25 cellular contexts compared by ENCODE assay signal in the genomic region with DNA sequence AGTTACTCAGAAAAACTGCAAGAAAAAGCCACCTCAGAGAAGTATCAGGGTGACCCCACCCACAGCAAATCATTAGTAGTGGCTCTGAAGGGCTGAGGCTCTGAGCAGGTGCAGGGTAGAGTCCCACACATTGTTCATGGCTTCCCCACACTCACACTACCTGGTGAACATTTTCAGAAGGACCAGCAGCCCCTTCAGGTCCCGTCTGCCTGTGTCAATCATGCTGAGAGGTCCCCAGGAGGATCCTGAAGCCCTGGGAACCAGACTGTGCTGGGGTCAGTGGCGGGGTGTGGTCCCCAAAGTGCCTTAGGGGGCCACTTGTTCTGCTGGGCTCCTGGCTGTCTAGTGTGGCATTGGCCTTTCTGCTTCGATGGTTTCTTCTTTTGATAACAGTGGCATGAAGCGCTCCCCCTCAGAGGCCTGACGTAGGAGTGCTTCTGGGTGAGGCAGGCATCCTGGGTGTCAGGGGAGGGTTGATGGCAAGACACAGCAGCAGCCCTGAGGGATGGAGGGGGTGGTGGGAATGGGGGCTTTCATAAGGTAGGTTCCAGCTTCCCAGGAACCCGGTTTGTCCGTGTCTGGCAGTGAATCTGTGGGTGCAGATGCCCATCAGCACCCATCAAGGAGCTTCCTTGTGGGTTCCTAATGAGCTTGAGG.
"Had no signal": no experiment of that assay in that cellular context is flagged by ENCODE, and none has a peak within 500 bp of the region (broad histone marks: within the 10 kb centered on the region; RNA-seq: fewer than 3 reads in every experiment).

No MANE protein-coding gene starts in this region.

- H3K27ac Mint-ChIP-seq: activated B cell treated with CpG ODN at 0.5 μM for 24 hours; activated CD4-positive, alpha-beta T cell treated with anti-CD3 and anti-CD28 coated beads for 36 hours; activated naive CD8-positive, alpha-beta T cell treated with anti-CD3 and anti-CD28 coated beads, Interleukin-2, amount 10 ng/mL, durations not matched to agents 7 days and 5 days; brain; neural progenitor cell; T-helper 2 cell treated with Interferon-gamma antibody and Interleukin-4, amounts not matched to agents 5 μg/mL and 100 μg/mL, for 36 hours had no signal

- H3K27me3 ChIP-seq: ascending aorta, cardiac muscle cell, dorsolateral prefrontal cortex, right atrium auricular region, upper lobe of left lung had no signal

- H3K4me2 ChIP-seq: neural progenitor cell had no signal

- H3K36me3 Mint-ChIP-seq: brain had no signal

- DNase-seq: activated B cell treated with CpG ODN at 0.5 μM for 24 hours; activated CD4-positive, alpha-beta T cell treated with anti-CD3 and anti-CD28 coated beads for 36 hours; activated CD4-positive, alpha-beta T cell treated with anti-CD3 and anti-CD28 coated beads, Interleukin-2, amount 50 U/mL, for 4 hours; activated gamma-delta T cell; activated naive CD4-positive, alpha-beta T cell treated with anti-CD3 and anti-CD28 coated beads, Interleukin-2, amount 10 ng/mL, durations not matched to agents 7 days and 5 days; activated naive CD8-positive, alpha-beta T cell treated with anti-CD3 and anti-CD28 coated beads, Interleukin-2, amount 10 ng/mL, durations not matched to agents 7 days and 5 days; activated T-cell treated with anti-CD3 and anti-CD28 coated beads for 4 hours; effector memory CD4-positive, alpha-beta T cell; naive thymus-derived CD8-positive, alpha-beta T cell; occipital lobe; stimulated activated CD4-positive, alpha-beta T cell treated with anti-CD3 and anti-CD28 coated beads, Interleukin-15, amount 100 ng/mL, for 24 hours; stimulated activated CD4-positive, alpha-beta T cell treated with anti-CD3 and anti-CD28 coated beads, Interleukin-2, amount 100 ng/mL, for 24 hours; stimulated activated naive CD4-positive, alpha-beta T cell treated with Interleukin-2 at 50 U/mL for 16 hours; T-helper 1 cell; upper lobe of left lung had no signal

- H3K9ac ChIP-seq: neural progenitor cell had no signal

- H3K27ac ChIP-seq: ascending aorta, cardiac muscle cell, coronary artery, neural progenitor cell, right atrium auricular region, upper lobe of left lung had no signal

- H3K4me3 ChIP-seq: ascending aorta, cardiac muscle cell, coronary artery, dorsolateral prefrontal cortex, neural progenitor cell, right atrium auricular region, upper lobe of left lung had no signal

- H3K36me3 ChIP-seq: ascending aorta, cardiac muscle cell, neural progenitor cell, right atrium auricular region had no signal

- FAIRE-seq: frontal cortex, islet of Langerhans had no signal

- ATAC-seq: activated CD4-positive, alpha-beta T cell treated with anti-CD3 and anti-CD28 coated beads for 36 hours; naive thymus-derived CD8-positive, alpha-beta T cell had no signal

- H3K9me3 ChIP-seq: ascending aorta, right atrium auricular region, upper lobe of left lung had no signal

- H3K27me3 Mint-ChIP-seq: activated B cell treated with CpG ODN at 0.5 μM for 24 hours, brain had no signal

- H2AFZ ChIP-seq: neural progenitor cell had no signal

- H3K9me3 Mint-ChIP-seq: activated B cell treated with CpG ODN at 0.5 μM for 24 hours; activated naive CD4-positive, alpha-beta T cell treated with anti-CD3 and anti-CD28 coated beads, Interleukin-2, amount 10 ng/mL, durations not matched to agents 7 days and 5 days; activated naive CD8-positive, alpha-beta T cell treated with anti-CD3 and anti-CD28 coated beads, Interleukin-2, amount 10 ng/mL, durations not matched to agents 7 days and 5 days; brain; naive thymus-derived CD8-positive, alpha-beta T cell; neural progenitor cell; T-helper 2 cell treated with Interferon-gamma antibody and Interleukin-4, amounts not matched to agents 5 μg/mL and 100 μg/mL, for 36 hours had no signal

- H3K4me3 Mint-ChIP-seq: activated B cell treated with CpG ODN at 0.5 μM for 24 hours; activated CD4-positive, alpha-beta T cell treated with anti-CD3 and anti-CD28 coated beads for 36 hours; activated naive CD8-positive, alpha-beta T cell treated with anti-CD3 and anti-CD28 coated beads, Interleukin-2, amount 10 ng/mL, durations not matched to agents 7 days and 5 days; neural progenitor cell had no signal
